In genomic region chr13:42412812-42413795, GRCh38 we compare ENCODE assay signal across 1 cellular context.
A peak's percentile ranks its signal among the peaks of the same experiment; 100 is the strongest.
TF ChIP-seq lines count a peak whose summit lies in the region.

No MANE protein-coding gene starts in this region.

TF ChIP-seq in GM12878, 131 proteins besides CTCF, POLR2A, EP300 and RAD21 (continued from another document and continues in another):
- TF ChIP-seq IRF3 (IDR thresholded peaks at IDR 0.05) = no peak
- peak; percentile 41 for TF ChIP-seq RAD51 (IDR thresholded peaks at IDR 0.05)
- no peak for TF ChIP-seq TARDBP (IDR thresholded peaks at IDR 0.05; ENCODE audit: borderline replicate concordance)
- TF ChIP-seq CHD1 (IDR thresholded peaks at IDR 0.05; ENCODE audit: low read depth, low read length) = no peak
- TF ChIP-seq IRF5 (IDR thresholded peaks at IDR 0.05; ENCODE audit: borderline replicate concordance) = no peak
- TF ChIP-seq ASH2L (IDR thresholded peaks at IDR 0.05; ENCODE audit: borderline replicate concordance, low read depth) = no peak
- TF ChIP-seq CREB1 (IDR thresholded peaks at IDR 0.05; ENCODE audit: low read depth) = no peak
- peak; percentile 64; the same call in 1 of the 2 replicates for TF ChIP-seq NR2F1 (conservative IDR thresholded peaks at IDR 0.05)
- no peak for TF ChIP-seq PRDM15 (CRISPR knock-in tag; IDR thresholded peaks at IDR 0.05)
- no peak for TF ChIP-seq PBX3 (IDR thresholded peaks at IDR 0.05; ENCODE audit: insufficient replicate concordance, low read depth, low read length)
- TF ChIP-seq JUNB (IDR thresholded peaks at IDR 0.05) = peak; percentile 99
- TF ChIP-seq BCLAF1 (IDR thresholded peaks at IDR 0.05) = no peak
- TF ChIP-seq CHD2 (IDR thresholded peaks at IDR 0.05; ENCODE audit: borderline replicate concordance, low read depth, low read length) = 0 out of 2 replicates have a peak, but pooled peaks have one; percentile 46
- TF ChIP-seq HDAC6 (IDR thresholded peaks at IDR 0.05; ENCODE audit: unreplicated experiment) = no peak
- peak; percentile 87 for TF ChIP-seq CUX1 (IDR thresholded peaks at IDR 0.05; ENCODE audit: insufficient replicate concordance, low read depth, low read length)
- TF ChIP-seq ZSCAN29 (IDR thresholded peaks at IDR 0.05) = 0 out of 2 replicates have a peak, but pooled peaks have one; percentile 36
- no peak for TF ChIP-seq RFX5 (IDR thresholded peaks at IDR 0.05; ENCODE audit: low read depth, low read length)
- TF ChIP-seq SMARCA5 (IDR thresholded peaks at IDR 0.05) = no peak; the same call in 1 of the 2 replicates
- no peak for TF ChIP-seq CEBPZ (IDR thresholded peaks at IDR 0.05; ENCODE audit: low read depth, low read length)
- TF ChIP-seq HSF1 (IDR thresholded peaks at IDR 0.05; ENCODE audit: low read depth, low read length) = no peak
- TF ChIP-seq SMAD1 (IDR thresholded peaks at IDR 0.05; ENCODE audit: low read depth, partially characterized antibody) = no peak
- peak; percentile 75 for TF ChIP-seq BCL3 (IDR thresholded peaks at IDR 0.05; ENCODE audit: borderline replicate concordance, insufficient read depth, low read depth, low read length, poor library complexity, severe bottlenecking)
- peak; percentile 99 for TF ChIP-seq FOXM1 (IDR thresholded peaks at IDR 0.05; ENCODE audit: low read depth, low read length)
- TF ChIP-seq CBX5 (IDR thresholded peaks at IDR 0.05; ENCODE audit: low read depth) = peak; percentile 59; the same call in 1 of the 2 replicates
- no peak for TF ChIP-seq SUPT20H (IDR thresholded peaks at IDR 0.05; ENCODE audit: borderline replicate concordance, control insufficient read depth, low read depth, low read length)
- peak; percentile 51; the same call in 1 of the 2 replicates for TF ChIP-seq BACH1 (IDR thresholded peaks at IDR 0.05; ENCODE audit: borderline replicate concordance)
- TF ChIP-seq NKRF (conservative IDR thresholded peaks at IDR 0.05) = no peak
- TF ChIP-seq SP1 (IDR thresholded peaks at IDR 0.05; ENCODE audit: low read depth, low read length) = no peak
- no peak for TF ChIP-seq POLR2AphosphoS2 (IDR thresholded peaks at IDR 0.05; ENCODE audit: low read depth, low read length)
